ENCODE assay signal across 8 cellular contexts in genomic region chr19:5804516-5805464, GRCh38. TPM values are rescaled to one million over a fixed set of nuclear protein-coding genes. Genes with fewer than 3 reads are reported as not detected.
DNase-seq lines count a peak whose midpoint lies in the region; ATAC-seq and TF ChIP-seq lines count a peak whose summit lies in the region.

A gene with protein sequence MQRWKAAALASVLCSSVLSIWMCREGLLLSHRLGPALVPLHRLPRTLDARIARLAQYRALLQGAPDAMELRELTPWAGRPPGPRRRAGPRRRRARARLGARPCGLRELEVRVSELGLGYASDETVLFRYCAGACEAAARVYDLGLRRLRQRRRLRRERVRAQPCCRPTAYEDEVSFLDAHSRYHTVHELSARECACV (plus strand): TSS chr19:5805067. CDS start chr19:5824166, 19,099 bp downstream.

- H3K9ac ChIP-seq in stomach smooth muscle (ENCODE audit: low read length in 2 of 2), result peak within 1 kb of the TSS; percentile 51 to 53

- no peak for ATAC-seq in GM18909 (IDR thresholded peaks at IDR 0.05; ENCODE audit: poor library complexity, unreplicated experiment)
- ATAC-seq in GM21360 (IDR thresholded peaks at IDR 0.05; ENCODE audit: unreplicated experiment), result no peak

- H3K4me3 ChIP-seq in SJSA1 (peak within 1 kb of the TSS; percentile 36), astrocyte of the cerebellum (ENCODE audit: low read depth, low read length) (peak within 1 kb of the TSS; percentile 12), stomach smooth muscle (ENCODE audit: low read length in 2 of 2) (peak within 1 kb of the TSS; percentile 71 to 74)

- TF ChIP-seq CTCF in astrocyte of the cerebellum (IDR thresholded peaks at IDR 0.05; ENCODE audit: low read depth, low read length, missing control alignments), result no peak

- DNase-seq in HEK293T (ENCODE audit: extremely low spot score), result peak; percentile 84
- peak in 1 of 2 experiments; percentile 31 for DNase-seq in SJSA1 (ENCODE audit: low read depth in 1 of 2, low spot score in 2 of 2)
- DNase-seq in astrocyte of the cerebellum (ENCODE audit: low read depth), result no peak
- peak; percentile 70 for DNase-seq in left kidney (ENCODE audit: low read depth, low spot score)
- DNase-seq in KG1 (lab: John Stamatoyannopoulos, UW), result no peak

- H3K27ac ChIP-seq in SJSA1, result no peak within 1 kb of the TSS
- peak within 1 kb of the TSS; percentile 86 for H3K27ac ChIP-seq in stomach smooth muscle (ENCODE audit: low read length)

- in situ Hi-C loops in astrocyte of the cerebellum (cut with HindIII; ENCODE audit: low sequenced_read_pairs), result no loop called here

- H3K4me1 ChIP-seq in SJSA1 (replicated peaks), result peaks cover 22% of the 10 kb centered on the region
- peaks cover 28% of the 10 kb centered on the region for H3K4me1 ChIP-seq in stomach smooth muscle (ENCODE audit: control insufficient read depth, insufficient read depth, low read length)

- POLR2A ChIA-PET in HEK293T (lab: Yijun Ruan, JAX), result interaction anchor here (0.8 to 3.8 kb wide), 10 partner anchors 10 to 173 kb away, joined by 3 to 20 read pairs (median 7); partner anchors contain the start of genes CATSPERD, DUS3L, LONP1 and NDUFA11

- CTCF ChIA-PET in HEK293T (lab: Yijun Ruan, JAX), result interaction anchor here (0.6 to 1.7 kb wide), 31 partner anchors 8 to 223 kb away, joined by 3 to 23 read pairs (median 4); partner anchors contain the start of genes CATSPERD, DUS3L, LONP1 and VMAC

- no peaks in the 10 kb centered on the region for H3K36me3 ChIP-seq in SJSA1
- no peaks in the 10 kb centered on the region for H3K36me3 ChIP-seq in stomach smooth muscle (ENCODE audit: control insufficient read depth in 2 of 2, insufficient read depth in 2 of 2, low read length in 2 of 2)

- H3K27me3 ChIP-seq in SJSA1 (replicated peaks) (peaks cover 6% of the 10 kb centered on the region; the same call in 1 of the 2 replicates), stomach smooth muscle (ENCODE audit: control insufficient read depth in 1 of 2, insufficient read depth in 2 of 2, low read length in 2 of 2) (peaks cover 4 to 9% of the 10 kb centered on the region in 2 donors)

- H3K9me3 ChIP-seq in SJSA1 (replicated peaks) (no peaks in the 10 kb centered on the region), stomach smooth muscle (ENCODE audit: control insufficient read depth in 2 of 2, low read length in 2 of 2) (no peaks in the 10 kb centered on the region)

TF ChIP-seq in HEK293T, 16 proteins besides CTCF, POLR2A, EP300 and RAD21:
- 0 out of 2 replicates have a peak, but pooled peaks have one; percentile 21 for TF ChIP-seq L3MBTL2 (conservative IDR thresholded peaks at IDR 0.05)
- no peak for TF ChIP-seq TARDBP (IDR thresholded peaks at IDR 0.05)
- no peak for TF ChIP-seq CTBP1 (IDR thresholded peaks at IDR 0.05; ENCODE audit: borderline replicate concordance)
- no peak for TF ChIP-seq BHLHE40 (IDR thresholded peaks at IDR 0.05; ENCODE audit: borderline replicate concordance)
- no peak for TF ChIP-seq NFRKB (IDR thresholded peaks at IDR 0.05)

RNA-seq across cellular contexts. Expression of the gene that starts here (rescaled TPM):
- 17.6 and 32.9 TPM in 2 replicates for total RNA-seq in SJSA1 (2014; rRNA removed; shearing (Covaris generic))

Comparison
In these comparisons a context has a peak if more than half of its experiments do, and no peak if none do; other contexts are left out.
1. DNase-seq: peak in HEK293T (single experiment) and left kidney (single experiment); none in astrocyte of the cerebellum (single experiment) and KG1 (single experiment).
2. H3K4me3 ChIP-seq: peak in every context shown above with its lines; median percentile 72 in stomach smooth muscle; 36 in SJSA1; 12 in astrocyte of the cerebellum.